In the genomic region with DNA sequence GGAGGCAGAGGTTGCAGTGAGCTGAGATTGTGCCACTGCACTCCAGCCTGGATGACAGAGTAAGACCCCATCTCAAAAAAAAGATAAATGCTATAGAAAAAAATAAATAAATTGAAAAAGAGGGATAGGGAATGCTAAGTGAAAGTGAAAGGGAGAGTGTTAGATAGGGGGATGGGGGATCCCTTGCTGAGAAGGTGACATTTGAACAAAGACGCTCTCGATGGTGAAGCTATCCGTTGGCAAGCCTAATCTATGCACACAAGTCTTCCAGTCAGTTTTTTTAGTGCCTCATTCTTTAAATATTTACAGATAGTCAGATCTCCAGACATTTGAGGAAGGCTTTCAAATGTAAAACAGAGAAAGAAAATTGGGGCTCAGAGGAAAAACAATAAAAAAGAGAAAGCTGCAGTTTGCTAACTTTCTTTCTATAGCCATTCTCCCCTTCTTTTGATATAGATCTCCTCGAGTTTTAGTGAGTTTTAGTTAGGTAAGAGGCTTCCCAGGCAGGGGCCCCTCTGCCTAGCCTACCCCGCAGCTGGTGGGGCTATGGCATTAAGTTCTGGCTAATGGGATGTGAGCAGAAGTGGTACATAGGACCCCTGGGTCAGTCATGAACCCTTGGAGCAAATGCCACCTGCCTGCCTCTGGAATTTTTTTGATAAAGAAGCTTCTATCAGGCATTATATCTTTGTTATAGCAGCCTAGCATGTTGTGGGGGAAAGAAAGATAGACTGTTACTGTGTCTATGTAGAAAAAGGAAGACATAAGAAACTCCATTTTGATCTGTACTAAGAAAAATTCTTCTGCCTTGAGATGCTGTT, we compare ENCODE assay signal across 10 cellular contexts. TPM values are rescaled to one million over a fixed set of nuclear protein-coding genes. Genes with fewer than 3 reads are reported as not detected.
DNase-seq lines count a peak whose midpoint lies in the region; ATAC-seq and TF ChIP-seq lines count a peak whose summit lies in the region.
"Had no signal": no experiment of that assay in that cellular context is flagged by ENCODE, and none has a peak within 500 bp of the region (broad histone marks: within the 10 kb centered on the region; RNA-seq: fewer than 3 reads in every experiment).

No MANE protein-coding gene starts in this region.

- no peak for TF ChIP-seq CTCF in heart left ventricle (IDR thresholded peaks at IDR 0.05)
- no peak for TF ChIP-seq CTCF in upper lobe of right lung (IDR thresholded peaks at IDR 0.05)

- peak overlapping the region; percentile 48 for H3K4me3 Mint-ChIP-seq in central memory CD8-positive, alpha-beta T cell

- H3K27me3 Mint-ChIP-seq in central memory CD8-positive, alpha-beta T cell, result no peaks in the 10 kb centered on the region

- ATAC-seq in heart left ventricle (no peak), upper lobe of right lung (no peak), HG03432 (IDR thresholded peaks at IDR 0.05; ENCODE audit: unreplicated experiment) (no peak)
- ATAC-seq in central memory CD8-positive, alpha-beta T cell (replicated peaks; ENCODE audit: extremely low read depth, poor library complexity, severe bottlenecking), result no peak

- no peaks in the 10 kb centered on the region for H3K9me3 Mint-ChIP-seq in central memory CD8-positive, alpha-beta T cell

- H3K36me3 Mint-ChIP-seq in central memory CD8-positive, alpha-beta T cell (ENCODE audit: insufficient read depth), result peaks cover 15% of the 10 kb centered on the region

- H3K4me1 Mint-ChIP-seq in central memory CD8-positive, alpha-beta T cell, result peaks cover 65% of the 10 kb centered on the region

- H3K27ac ChIP-seq in heart left ventricle, result peak overlapping the region in 11 of 12 donors; percentile 65 to 89 (median 85)
- peak overlapping the region; percentile 18 to 38 for H3K27ac ChIP-seq in mucosa of rectum (ENCODE audit: low read depth in 2 of 2, low read length in 2 of 2)
- H3K27ac ChIP-seq in upper lobe of right lung, result peak overlapping the region; percentile 51
- H3K27ac ChIP-seq: ovary had no signal

- H3K27me3 ChIP-seq in heart left ventricle (no peaks in the 10 kb centered on the region), mucosa of rectum (ENCODE audit: control insufficient read depth in 2 of 2, insufficient read depth in 2 of 2, low read length in 2 of 2) (no peaks in the 10 kb centered on the region), upper lobe of right lung (no peaks in the 10 kb centered on the region)
- H3K27me3 ChIP-seq: ovary had no signal

- no peak for TF ChIP-seq POLR2A in heart left ventricle (IDR thresholded peaks at IDR 0.05)

- peak overlapping the region in 1 of 2 donors; percentile 2 for H3K9ac ChIP-seq in mucosa of rectum (ENCODE audit: low read depth in 1 of 2, low read length in 2 of 2)

- DNase-seq in heart left ventricle (no peak), cardiac septum (ENCODE audit: low spot score) (no peak), upper lobe of right lung (no peak), NCI-H748 (lab: John Stamatoyannopoulos, UW; ENCODE audit: unreplicated experiment) (no peak), SKM-1 treated with dmso at 0.1 percent for 144 hours (lab: John Stamatoyannopoulos, UW; ENCODE audit: unreplicated experiment) (no peak)
- DNase-seq in central memory CD8-positive, alpha-beta T cell (ENCODE audit: low spot score in 2 of 2), result no peak
- DNase-seq: foreskin melanocyte had no signal

- 39 to 51% (median 46%) methylated on average over 5 of the region's 5 CpGs for WGBS in heart left ventricle, 4 donors

- intact Hi-C loops in heart left ventricle (cut with DNase I), result no loop called here
- intact Hi-C loops in cardiac septum (cut with DNase I), result no loop called here
- intact Hi-C loops in upper lobe of right lung (cut with DNase I), result no loop called here

- no peaks in the 10 kb centered on the region for H3K9me3 ChIP-seq in heart left ventricle
- no peaks in the 10 kb centered on the region for H3K9me3 ChIP-seq in mucosa of rectum (ENCODE audit: control insufficient read depth in 2 of 2, low read length in 2 of 2)
- no peaks in the 10 kb centered on the region for H3K9me3 ChIP-seq in upper lobe of right lung
- H3K9me3 ChIP-seq: ovary had no signal

- H3K4me1 ChIP-seq in heart left ventricle, result peaks cover 16 to 74% (median 52%) of the 10 kb centered on the region in 12 donors
- H3K4me1 ChIP-seq in mucosa of rectum (ENCODE audit: control insufficient read depth in 2 of 2, insufficient read depth in 2 of 2, low read length in 2 of 2), result peaks cover 49 to 52% of the 10 kb centered on the region in 2 donors
- peaks cover 52% of the 10 kb centered on the region for H3K4me1 ChIP-seq in upper lobe of right lung

- peak overlapping the region; percentile 90 for H3K27ac Mint-ChIP-seq in central memory CD8-positive, alpha-beta T cell (ENCODE audit: low read depth)

- H3K36me3 ChIP-seq in heart left ventricle (peaks cover 0 to 34% (median 23%) of the 10 kb centered on the region in 9 donors), mucosa of rectum (ENCODE audit: control insufficient read depth in 2 of 2, insufficient read depth in 2 of 2, low read length in 2 of 2) (peaks cover 11 to 14% of the 10 kb centered on the region in 2 donors), upper lobe of right lung (peaks cover 25% of the 10 kb centered on the region)
- H3K36me3 ChIP-seq: ovary had no signal

- H3K4me3 ChIP-seq in heart left ventricle (no peak overlapping the region), mucosa of rectum (ENCODE audit: low read length in 2 of 2) (peak overlapping the region in 1 of 2 donors; percentile 1), upper lobe of right lung (no peak overlapping the region)
- H3K4me3 ChIP-seq: ovary had no signal

RNA-seq across cellular contexts. Expression of gene GLRX, which starts 12.0 kb away (rescaled TPM):
- 100 to 1,000 TPM in 6 of 9 donors, 10 to 100 TPM in 3; 69.7 to 293 (median 114) TPM for total RNA-seq in heart left ventricle
- 100 to 1,000 TPM; 126 to 143 TPM for polyA plus RNA-seq in heart left ventricle
- 119 TPM for total RNA-seq in cardiac septum
- total RNA-seq in upper lobe of right lung, result 88.4 TPM

Comparison
In these comparisons a context has a peak if more than half of its experiments do, and no peak if none do; other contexts are left out.
1. H3K27ac ChIP-seq: peak in every context shown above with its lines; median percentile 85 in heart left ventricle; 51 in upper lobe of right lung; 28 in mucosa of rectum.